Comparison of ENCODE assay signal across 8 cellular contexts in the genomic region with DNA sequence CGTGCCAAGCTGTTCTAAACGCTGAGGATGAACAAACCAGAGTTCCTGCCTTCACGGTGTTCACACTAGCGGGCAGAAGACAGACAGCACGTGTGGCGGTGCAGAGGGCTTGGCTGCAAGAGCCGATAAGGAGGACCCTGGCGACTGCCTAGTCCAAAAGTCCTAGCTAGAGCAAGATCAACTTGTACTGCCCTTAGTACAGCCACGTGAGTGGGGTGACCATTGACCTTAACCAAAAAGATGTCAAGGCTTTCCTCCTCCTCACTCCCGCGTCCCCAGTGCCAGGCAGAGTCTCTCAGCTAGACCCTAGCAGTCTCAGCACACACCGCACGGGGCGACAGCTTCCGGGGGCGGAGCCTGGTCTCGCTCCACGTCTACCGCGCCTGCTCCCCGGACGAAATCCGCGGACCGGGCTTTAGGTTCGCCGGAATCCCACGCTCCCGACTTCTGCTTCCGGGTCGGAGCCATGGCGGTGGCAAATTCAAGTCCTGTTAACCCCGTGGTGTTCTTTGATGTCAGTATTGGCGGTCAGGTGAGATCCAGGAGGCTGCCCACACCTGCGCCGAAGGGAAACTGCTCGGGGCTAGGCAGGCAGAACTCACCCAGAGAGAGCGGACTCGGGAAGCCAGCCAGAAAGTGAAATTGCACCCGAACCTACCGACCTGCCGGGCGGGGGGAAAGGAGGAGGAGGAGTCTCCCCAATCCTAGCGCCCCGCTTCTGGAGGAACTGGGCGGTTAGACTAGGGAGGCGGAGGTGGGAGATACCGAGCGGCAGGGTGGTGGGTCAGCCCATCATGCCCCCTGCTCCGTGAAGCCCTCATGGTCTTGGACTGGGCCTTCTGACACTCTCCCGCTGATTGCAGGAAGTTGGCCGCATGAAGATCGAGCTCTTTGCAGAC. TPM values are rescaled to one million over a fixed set of nuclear protein-coding genes. Genes with fewer than 3 reads are reported as not detected.
DNase-seq lines count a peak whose midpoint lies in the region; ATAC-seq and TF ChIP-seq lines count a peak whose summit lies in the region.

TSS of gene PPIH (plus strand) at position 443 of the 899 bp plus-strand sequence. CDS start at position 467, 24 bp downstream.

- ATAC-seq in GM21529 (IDR thresholded peaks at IDR 0.05; ENCODE audit: unreplicated experiment) (peak; percentile 94), PC-3 (peak; percentile 99), mucosa of descending colon (peak; percentile 100)

- TF ChIP-seq EP300 in Ishikawa (IDR thresholded peaks at IDR 0.05; ENCODE audit: borderline replicate concordance) = 0 out of 2 replicates have a peak, but pooled peaks have one; percentile 23

- peak within 1 kb of the TSS; percentile 87 for H2AFZ ChIP-seq in PC-3 (ENCODE audit: low read length)

- TF ChIP-seq CTCF in PC-3 (conservative IDR thresholded peaks at IDR 0.05; ENCODE audit: low read depth, low read length) = no peak
- peak; percentile 28 for TF ChIP-seq CTCF in mucosa of descending colon (IDR thresholded peaks at IDR 0.05)

- intact Hi-C loops in PC-3 (cut with micrococcal nuclease) = loop anchor here (2.0 to 10.0 kb wide), 3 partner anchors 25 to 313 kb away; partner anchors contain the start of genes CCDC30 and YBX1
- intact Hi-C loops in mucosa of descending colon (cut with DNase I, micrococcal nuclease) = no loop called here

- H3K27ac ChIP-seq in PC-3 (ENCODE audit: low read length) (peak within 1 kb of the TSS; percentile 64), epithelial cell of prostate (peak within 1 kb of the TSS; percentile 87)

- TSS peak; percentile 99 for BruUV-seq in PC-3 (replicated peaks; lab: Mats Ljungman, UMichigan)

- H3K4me3 ChIP-seq in PC-3 (ENCODE audit: low read length) = peak within 1 kb of the TSS; percentile 97
- peak within 1 kb of the TSS; percentile 52 for H3K4me3 ChIP-seq in mucosa of descending colon

- CTCF ChIA-PET in PC-3 (lab: Charles Lee) = interaction anchor here (0.9 kb wide), 1 partner anchor 481 kb away, joined by 5 read pairs; no protein-coding TSS in a partner anchor

- POLR2A ChIA-PET in PC-3 (lab: Charles Lee; ENCODE audit: unreplicated experiment) = interaction anchor here (0.5 to 0.6 kb wide), 2 partner anchors 218 to 509 kb away, joined by 6 to 9 read pairs; no protein-coding TSS in a partner anchor

- H3K9ac ChIP-seq in PC-3 (ENCODE audit: low read length) = peak within 1 kb of the TSS; percentile 89

- H3K9me3 ChIP-seq in PC-3 (ENCODE audit: low read length) = no peaks in the 10 kb centered on the region
- no peaks in the 10 kb centered on the region for H3K9me3 ChIP-seq in mucosa of descending colon

- H3K4me1 ChIP-seq in PC-3 (ENCODE audit: insufficient read depth, low read length) = peaks cover 22% of the 10 kb centered on the region
- H3K4me1 ChIP-seq in mucosa of descending colon (ENCODE audit: low read depth) = peaks cover 15% of the 10 kb centered on the region

- H3F3A ChIP-seq in PC-3 (ENCODE audit: low read length, unreplicated experiment) = no peaks in the 10 kb centered on the region

- H3K36me3 ChIP-seq in PC-3 (ENCODE audit: low read depth, low read length) (peaks cover 26% of the 10 kb centered on the region), mucosa of descending colon (ENCODE audit: low read depth) (no peaks in the 10 kb centered on the region)

- peak; percentile 99 for DNase-seq in DMS153 treated with DMSO at 0.1 percent for 48 hours (lab: John Stamatoyannopoulos, UW; ENCODE audit: unreplicated experiment)
- peak; percentile 92 for DNase-seq in PC-3
- peak; percentile 94 for DNase-seq in activated T-cell treated with anti-CD3 and anti-CD28 coated beads for 48 hours (ENCODE audit: low read depth)
- peak; percentile 48 for DNase-seq in epithelial cell of prostate (ENCODE audit: low read depth, low spot score)
- peak; percentile 97 for DNase-seq in mucosa of descending colon
- DNase-seq in stimulated activated CD8-positive, alpha-beta memory T cell treated with anti-CD3 and anti-CD28 coated beads, Interleukin-4, amount 100 ng/mL, for 24 hours (ENCODE audit: low read depth) = peak; percentile 95

- H3K27me3 ChIP-seq in PC-3 (ENCODE audit: low read length) = peaks cover 6% of the 10 kb centered on the region; the same call in 1 of the 2 replicates

- no peak for TF ChIP-seq RAD21 in Ishikawa (IDR thresholded peaks at IDR 0.05; ENCODE audit: low read depth)

- H3K9me2 ChIP-seq in PC-3 (replicated peaks; ENCODE audit: low read length) = no peaks in the 10 kb centered on the region

- peaks cover 45% of the 10 kb centered on the region for H3K79me2 ChIP-seq in PC-3 (ENCODE audit: low read length)

- peak within 1 kb of the TSS; percentile 96 for H3K4me2 ChIP-seq in PC-3 (ENCODE audit: low read length)

- H4K20me1 ChIP-seq in PC-3 (ENCODE audit: low read length) = no peaks in the 10 kb centered on the region

TF ChIP-seq in Ishikawa, 13 proteins besides CTCF, POLR2A, EP300 and RAD21:
- TF ChIP-seq CEBPB (IDR thresholded peaks at IDR 0.05) (no peak), FOXM1 (IDR thresholded peaks at IDR 0.05; ENCODE audit: borderline replicate concordance, low read depth) (no peak), NFIC (IDR thresholded peaks at IDR 0.05) (peak; percentile 37; the same call in 1 of the 2 replicates), CREB1 (IDR thresholded peaks at IDR 0.05; ENCODE audit: low read depth) (no peak), TAF1 (IDR thresholded peaks at IDR 0.05; ENCODE audit: low read depth) (peak; percentile 75), YY1 (IDR thresholded peaks at IDR 0.05; ENCODE audit: low read depth) (peak; percentile 91), ZBTB7A (IDR thresholded peaks at IDR 0.05; ENCODE audit: low read depth) (no peak), TCF12 (IDR thresholded peaks at IDR 0.05; ENCODE audit: low read depth) (peak; percentile 63; the same call in 1 of the 2 replicates), MAX (IDR thresholded peaks at IDR 0.05) (peak; percentile 96), TEAD4 (IDR thresholded peaks at IDR 0.05) (peak; percentile 49; the same call in 1 of the 2 replicates), EGR1 (IDR thresholded peaks at IDR 0.05) (peak; percentile 78), REST (IDR thresholded peaks at IDR 0.05; ENCODE audit: low read depth) (no peak)
- TF ChIP-seq, protein P1, sequence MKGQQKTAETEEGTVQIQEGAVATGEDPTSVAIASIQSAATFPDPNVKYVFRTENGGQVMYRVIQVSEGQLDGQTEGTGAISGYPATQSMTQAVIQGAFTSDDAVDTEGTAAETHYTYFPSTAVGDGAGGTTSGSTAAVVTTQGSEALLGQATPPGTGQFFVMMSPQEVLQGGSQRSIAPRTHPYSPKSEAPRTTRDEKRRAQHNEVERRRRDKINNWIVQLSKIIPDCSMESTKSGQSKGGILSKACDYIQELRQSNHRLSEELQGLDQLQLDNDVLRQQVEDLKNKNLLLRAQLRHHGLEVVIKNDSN (IDR thresholded peaks at IDR 0.05) = peak; percentile 11

RNA-seq across cellular contexts. Expression of gene PPIH, which starts in this region (rescaled TPM):
- total RNA-seq in PC-3 (2014; rRNA removed) (81.5 and 103 TPM in 2 replicates), mucosa of descending colon (10 to 100 TPM; 20.1 to 47.7 (median 23.3) TPM)

Comparison
In these comparisons a context has a peak if more than half of its experiments do, and no peak if none do; other contexts are left out.
1. Peak in every context shown above with its lines: DNase-seq, ATAC-seq, H3K4me3 ChIP-seq and H3K27ac ChIP-seq.
2. DNase-seq: peak in every context shown above with its lines; median percentile 99 in DMS153 treated with DMSO at 0.1 percent for 48 hours; 97 in mucosa of descending colon; 95 in stimulated activated CD8-positive, alpha-beta memory T cell treated with anti-CD3 and anti-CD28 coated beads, Interleukin-4, amount 100 ng/mL, for 24 hours; 94 in activated T-cell treated with anti-CD3 and anti-CD28 coated beads for 48 hours; 92 in PC-3; 48 in epithelial cell of prostate.